In genomic region chr10:128563904-128564303, GRCh38 we compare ENCODE assay signal across 8 cellular contexts.
"Had no signal": no experiment of that assay in that cellular context is flagged by ENCODE, and none has a peak within 500 bp of the region (broad histone marks: within the 10 kb centered on the region; RNA-seq: fewer than 3 reads in every experiment).

No MANE protein-coding gene starts in this region.

- H3K4me3 Mint-ChIP-seq: GM23338, H9, HFFc6 had no signal

- DNase-seq: GM23248, GOT3, H7, H9, HCEC 1CT, HFFc6 had no signal

- ATAC-seq: GM23338, HCT116 had no signal

- H3K4me1 Mint-ChIP-seq: H9 had no signal

- H3K27ac Mint-ChIP-seq: GM23338, H9, HFFc6 had no signal
